Comparison of ENCODE assay signal across 7 cellular contexts in genomic region chr15:80026310-80026709, GRCh38. TPM values are rescaled to one million over a fixed set of nuclear protein-coding genes. Genes with fewer than 3 reads are reported as not detected.
"Had no signal": no experiment of that assay in that cellular context is flagged by ENCODE, and none has a peak within 500 bp of the region (broad histone marks: within the 10 kb centered on the region; RNA-seq: fewer than 3 reads in every experiment).

No MANE protein-coding gene starts in this region.

- H3K4me3 Mint-ChIP-seq: activated B cell treated with CpG ODN at 0.5 μM for 24 hours; activated CD4-positive, alpha-beta T cell treated with anti-CD3 and anti-CD28 coated beads, Interleukin-2, amount 10 ng/mL, durations not matched to agents 7 days and 5 days; activated CD8-positive, alpha-beta memory T cell treated with anti-CD3 and anti-CD28 coated beads, Interleukin-2, amount 10 ng/mL, durations not matched to agents 7 days and 5 days; activated T-cell treated with anti-CD3 and anti-CD28 coated beads, Interleukin-2, amount 50 U/mL, for 72 hours had no signal

- H3K27ac Mint-ChIP-seq: activated B cell treated with CpG ODN at 0.5 μM for 24 hours; activated CD8-positive, alpha-beta memory T cell treated with anti-CD3 and anti-CD28 coated beads, Interleukin-2, amount 10 ng/mL, durations not matched to agents 7 days and 5 days had no signal

- H3K27me3 Mint-ChIP-seq: activated B cell treated with CpG ODN at 0.5 μM for 24 hours; activated CD4-positive, alpha-beta T cell treated with anti-CD3 and anti-CD28 coated beads, Interleukin-2, amount 10 ng/mL, durations not matched to agents 7 days and 5 days; activated CD8-positive, alpha-beta memory T cell treated with anti-CD3 and anti-CD28 coated beads, Interleukin-2, amount 10 ng/mL, durations not matched to agents 7 days and 5 days had no signal

- DNase-seq: activated B cell treated with CpG ODN at 0.5 μM for 24 hours; activated CD4-positive, alpha-beta T cell treated with anti-CD3 and anti-CD28 coated beads, Interleukin-2, amount 10 ng/mL, durations not matched to agents 7 days and 5 days; activated CD8-positive, alpha-beta memory T cell treated with anti-CD3 and anti-CD28 coated beads, Interleukin-2, amount 10 ng/mL, durations not matched to agents 7 days and 5 days; activated T-cell treated with anti-CD3 and anti-CD28 coated beads, Interleukin-2, amount 50 U/mL, for 72 hours; kidney glomerular epithelial cell; tibial artery had no signal

RNA-seq across cellular contexts. Expression of gene BCL2A1, which starts 55.3 kb away (rescaled TPM):
- total RNA-seq: astrocyte had no signal
